Comparison of ENCODE assay signal across 1 cellular context in the genomic region with DNA sequence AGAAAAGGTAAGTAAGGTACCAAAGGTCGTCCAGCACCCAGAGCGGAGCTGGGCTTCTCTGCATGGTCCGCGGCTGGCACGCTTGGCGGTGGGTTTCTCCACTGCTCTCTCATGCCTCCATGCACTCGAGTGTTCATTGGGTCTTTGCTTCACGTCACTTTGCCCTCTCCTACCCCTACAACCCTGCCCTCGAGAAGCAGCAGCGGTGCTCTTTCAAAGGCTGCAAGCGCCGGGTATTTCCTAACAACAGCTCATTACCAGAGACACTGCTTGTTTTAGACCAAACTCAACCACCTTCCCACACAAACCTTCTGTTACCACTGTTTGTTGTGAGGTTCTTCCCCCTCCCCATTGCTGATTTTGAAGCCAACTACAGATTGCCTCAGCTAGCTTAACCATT.
A peak's percentile ranks its signal among the peaks of the same experiment; 100 is the strongest.
TF ChIP-seq lines count a peak whose summit lies in the region.

No MANE protein-coding gene starts in this region.

TF ChIP-seq in GM12878, 131 proteins besides CTCF, POLR2A, EP300 and RAD21 (continues in another document):
- TF ChIP-seq, protein P1, sequence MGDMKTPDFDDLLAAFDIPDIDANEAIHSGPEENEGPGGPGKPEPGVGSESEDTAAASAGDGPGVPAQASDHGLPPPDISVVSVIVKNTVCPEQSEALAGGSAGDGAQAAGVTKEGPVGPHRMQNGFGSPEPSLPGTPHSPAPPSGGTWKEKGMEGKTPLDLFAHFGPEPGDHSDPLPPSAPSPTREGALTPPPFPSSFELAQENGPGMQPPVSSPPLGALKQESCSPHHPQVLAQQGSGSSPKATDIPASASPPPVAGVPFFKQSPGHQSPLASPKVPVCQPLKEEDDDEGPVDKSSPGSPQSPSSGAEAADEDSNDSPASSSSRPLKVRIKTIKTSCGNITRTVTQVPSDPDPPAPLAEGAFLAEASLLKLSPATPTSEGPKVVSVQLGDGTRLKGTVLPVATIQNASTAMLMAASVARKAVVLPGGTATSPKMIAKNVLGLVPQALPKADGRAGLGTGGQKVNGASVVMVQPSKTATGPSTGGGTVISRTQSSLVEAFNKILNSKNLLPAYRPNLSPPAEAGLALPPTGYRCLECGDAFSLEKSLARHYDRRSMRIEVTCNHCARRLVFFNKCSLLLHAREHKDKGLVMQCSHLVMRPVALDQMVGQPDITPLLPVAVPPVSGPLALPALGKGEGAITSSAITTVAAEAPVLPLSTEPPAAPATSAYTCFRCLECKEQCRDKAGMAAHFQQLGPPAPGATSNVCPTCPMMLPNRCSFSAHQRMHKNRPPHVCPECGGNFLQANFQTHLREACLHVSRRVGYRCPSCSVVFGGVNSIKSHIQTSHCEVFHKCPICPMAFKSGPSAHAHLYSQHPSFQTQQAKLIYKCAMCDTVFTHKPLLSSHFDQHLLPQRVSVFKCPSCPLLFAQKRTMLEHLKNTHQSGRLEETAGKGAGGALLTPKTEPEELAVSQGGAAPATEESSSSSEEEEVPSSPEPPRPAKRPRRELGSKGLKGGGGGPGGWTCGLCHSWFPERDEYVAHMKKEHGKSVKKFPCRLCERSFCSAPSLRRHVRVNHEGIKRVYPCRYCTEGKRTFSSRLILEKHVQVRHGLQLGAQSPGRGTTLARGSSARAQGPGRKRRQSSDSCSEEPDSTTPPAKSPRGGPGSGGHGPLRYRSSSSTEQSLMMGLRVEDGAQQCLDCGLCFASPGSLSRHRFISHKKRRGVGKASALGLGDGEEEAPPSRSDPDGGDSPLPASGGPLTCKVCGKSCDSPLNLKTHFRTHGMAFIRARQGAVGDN (IDR thresholded peaks at IDR 0.05), result peak; percentile 87
- TF ChIP-seq, protein P2, sequence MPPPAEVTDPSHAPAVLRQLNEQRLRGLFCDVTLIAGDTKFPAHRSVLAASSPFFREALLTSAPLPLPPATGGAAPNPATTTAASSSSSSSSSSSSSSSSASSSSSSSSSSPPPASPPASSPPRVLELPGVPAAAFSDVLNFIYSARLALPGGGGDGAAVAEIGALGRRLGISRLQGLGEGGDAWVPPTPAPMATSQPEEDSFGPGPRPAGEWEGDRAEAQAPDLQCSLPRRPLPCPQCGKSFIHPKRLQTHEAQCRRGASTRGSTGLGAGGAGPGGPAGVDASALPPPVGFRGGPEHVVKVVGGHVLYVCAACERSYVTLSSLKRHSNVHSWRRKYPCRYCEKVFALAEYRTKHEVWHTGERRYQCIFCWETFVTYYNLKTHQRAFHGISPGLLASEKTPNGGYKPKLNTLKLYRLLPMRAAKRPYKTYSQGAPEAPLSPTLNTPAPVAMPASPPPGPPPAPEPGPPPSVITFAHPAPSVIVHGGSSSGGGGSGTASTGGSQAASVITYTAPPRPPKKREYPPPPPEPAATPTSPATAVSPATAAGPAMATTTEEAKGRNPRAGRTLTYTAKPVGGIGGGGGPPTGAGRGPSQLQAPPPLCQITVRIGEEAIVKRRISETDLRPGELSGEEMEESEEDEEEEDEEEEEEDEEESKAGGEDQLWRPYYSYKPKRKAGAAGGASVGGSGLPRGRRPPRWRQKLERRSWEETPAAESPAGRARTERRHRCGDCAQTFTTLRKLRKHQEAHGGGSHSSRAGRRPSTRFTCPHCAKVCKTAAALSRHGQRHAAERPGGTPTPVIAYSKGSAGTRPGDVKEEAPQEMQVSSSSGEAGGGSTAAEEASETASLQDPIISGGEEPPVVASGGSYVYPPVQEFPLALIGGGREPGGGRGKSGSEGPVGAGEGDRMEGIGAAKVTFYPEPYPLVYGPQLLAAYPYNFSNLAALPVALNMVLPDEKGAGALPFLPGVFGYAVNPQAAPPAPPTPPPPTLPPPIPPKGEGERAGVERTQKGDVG (CRISPR knock-in tag; IDR thresholded peaks at IDR 0.05), result no peak
- no peak for TF ChIP-seq HCFC1 (IDR thresholded peaks at IDR 0.05; ENCODE audit: low read length)
- TF ChIP-seq RFX5 (IDR thresholded peaks at IDR 0.05; ENCODE audit: low read depth, low read length), result no peak
- no peak for TF ChIP-seq ZSCAN29 (IDR thresholded peaks at IDR 0.05)
- peak; percentile 57; the same call in 1 of the 2 replicates for TF ChIP-seq MEF2A (IDR thresholded peaks at IDR 0.05; ENCODE audit: insufficient read depth, low read depth, low read length)
- TF ChIP-seq BHLHE40 (IDR thresholded peaks at IDR 0.05; ENCODE audit: borderline replicate concordance in 1 of 2, low read depth in 2 of 2, low read length in 1 of 2), result peak; percentile 36 to 81; a peak in 2 of 4 replicates
- TF ChIP-seq TAF1 (IDR thresholded peaks at IDR 0.05; ENCODE audit: borderline replicate concordance, low read depth, low read length), result no peak
- peak; percentile 38 for TF ChIP-seq SMAD1 (IDR thresholded peaks at IDR 0.05; ENCODE audit: low read depth, partially characterized antibody)
- TF ChIP-seq NR2F1 (conservative IDR thresholded peaks at IDR 0.05), result peak; percentile 65; the same call in 1 of the 2 replicates
- peak; percentile 84 for TF ChIP-seq MTA2 (IDR thresholded peaks at IDR 0.05; ENCODE audit: low read depth)
- TF ChIP-seq, protein P3, sequence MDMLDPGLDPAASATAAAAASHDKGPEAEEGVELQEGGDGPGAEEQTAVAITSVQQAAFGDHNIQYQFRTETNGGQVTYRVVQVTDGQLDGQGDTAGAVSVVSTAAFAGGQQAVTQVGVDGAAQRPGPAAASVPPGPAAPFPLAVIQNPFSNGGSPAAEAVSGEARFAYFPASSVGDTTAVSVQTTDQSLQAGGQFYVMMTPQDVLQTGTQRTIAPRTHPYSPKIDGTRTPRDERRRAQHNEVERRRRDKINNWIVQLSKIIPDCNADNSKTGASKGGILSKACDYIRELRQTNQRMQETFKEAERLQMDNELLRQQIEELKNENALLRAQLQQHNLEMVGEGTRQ (IDR thresholded peaks at IDR 0.05; ENCODE audit: borderline replicate concordance, low read depth, low read length), result no peak
- TF ChIP-seq SREBF1 (IDR thresholded peaks at IDR 0.05; ENCODE audit: low read length), result no peak
- TF ChIP-seq SMAD5 (IDR thresholded peaks at IDR 0.05; ENCODE audit: low read depth), result no peak
- TF ChIP-seq, protein P4, sequence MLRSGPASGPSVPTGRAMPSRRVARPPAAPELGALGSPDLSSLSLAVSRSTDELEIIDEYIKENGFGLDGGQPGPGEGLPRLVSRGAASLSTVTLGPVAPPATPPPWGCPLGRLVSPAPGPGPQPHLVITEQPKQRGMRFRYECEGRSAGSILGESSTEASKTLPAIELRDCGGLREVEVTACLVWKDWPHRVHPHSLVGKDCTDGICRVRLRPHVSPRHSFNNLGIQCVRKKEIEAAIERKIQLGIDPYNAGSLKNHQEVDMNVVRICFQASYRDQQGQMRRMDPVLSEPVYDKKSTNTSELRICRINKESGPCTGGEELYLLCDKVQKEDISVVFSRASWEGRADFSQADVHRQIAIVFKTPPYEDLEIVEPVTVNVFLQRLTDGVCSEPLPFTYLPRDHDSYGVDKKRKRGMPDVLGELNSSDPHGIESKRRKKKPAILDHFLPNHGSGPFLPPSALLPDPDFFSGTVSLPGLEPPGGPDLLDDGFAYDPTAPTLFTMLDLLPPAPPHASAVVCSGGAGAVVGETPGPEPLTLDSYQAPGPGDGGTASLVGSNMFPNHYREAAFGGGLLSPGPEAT (IDR thresholded peaks at IDR 0.05; ENCODE audit: low read depth), result peak; percentile 89
- 0 out of 2 replicates have a peak, but pooled peaks have one; percentile 53 for TF ChIP-seq PAX5 (IDR thresholded peaks at IDR 0.05; ENCODE audit: borderline replicate concordance, low read depth, low read length)
- TF ChIP-seq TBL1XR1 (IDR thresholded peaks at IDR 0.05; ENCODE audit: low read depth, low read length), result peak; percentile 49; the same call in 1 of the 2 replicates
- TF ChIP-seq CREB1 (IDR thresholded peaks at IDR 0.05; ENCODE audit: low read depth), result peak; percentile 43
- TF ChIP-seq, protein P5, sequence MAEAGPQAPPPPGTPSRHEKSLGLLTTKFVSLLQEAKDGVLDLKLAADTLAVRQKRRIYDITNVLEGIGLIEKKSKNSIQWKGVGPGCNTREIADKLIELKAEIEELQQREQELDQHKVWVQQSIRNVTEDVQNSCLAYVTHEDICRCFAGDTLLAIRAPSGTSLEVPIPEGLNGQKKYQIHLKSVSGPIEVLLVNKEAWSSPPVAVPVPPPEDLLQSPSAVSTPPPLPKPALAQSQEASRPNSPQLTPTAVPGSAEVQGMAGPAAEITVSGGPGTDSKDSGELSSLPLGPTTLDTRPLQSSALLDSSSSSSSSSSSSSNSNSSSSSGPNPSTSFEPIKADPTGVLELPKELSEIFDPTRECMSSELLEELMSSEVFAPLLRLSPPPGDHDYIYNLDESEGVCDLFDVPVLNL (IDR thresholded peaks at IDR 0.05; ENCODE audit: low read depth, low read length), result no peak
- no peak for TF ChIP-seq SMC3 (IDR thresholded peaks at IDR 0.05; ENCODE audit: borderline replicate concordance, low read length)
- TF ChIP-seq ATF7 (IDR thresholded peaks at IDR 0.05; ENCODE audit: low read depth), result peak; percentile 66
- peak; percentile 89 for TF ChIP-seq RUNX3 (IDR thresholded peaks at IDR 0.05; ENCODE audit: low read length)
- TF ChIP-seq, protein P6, sequence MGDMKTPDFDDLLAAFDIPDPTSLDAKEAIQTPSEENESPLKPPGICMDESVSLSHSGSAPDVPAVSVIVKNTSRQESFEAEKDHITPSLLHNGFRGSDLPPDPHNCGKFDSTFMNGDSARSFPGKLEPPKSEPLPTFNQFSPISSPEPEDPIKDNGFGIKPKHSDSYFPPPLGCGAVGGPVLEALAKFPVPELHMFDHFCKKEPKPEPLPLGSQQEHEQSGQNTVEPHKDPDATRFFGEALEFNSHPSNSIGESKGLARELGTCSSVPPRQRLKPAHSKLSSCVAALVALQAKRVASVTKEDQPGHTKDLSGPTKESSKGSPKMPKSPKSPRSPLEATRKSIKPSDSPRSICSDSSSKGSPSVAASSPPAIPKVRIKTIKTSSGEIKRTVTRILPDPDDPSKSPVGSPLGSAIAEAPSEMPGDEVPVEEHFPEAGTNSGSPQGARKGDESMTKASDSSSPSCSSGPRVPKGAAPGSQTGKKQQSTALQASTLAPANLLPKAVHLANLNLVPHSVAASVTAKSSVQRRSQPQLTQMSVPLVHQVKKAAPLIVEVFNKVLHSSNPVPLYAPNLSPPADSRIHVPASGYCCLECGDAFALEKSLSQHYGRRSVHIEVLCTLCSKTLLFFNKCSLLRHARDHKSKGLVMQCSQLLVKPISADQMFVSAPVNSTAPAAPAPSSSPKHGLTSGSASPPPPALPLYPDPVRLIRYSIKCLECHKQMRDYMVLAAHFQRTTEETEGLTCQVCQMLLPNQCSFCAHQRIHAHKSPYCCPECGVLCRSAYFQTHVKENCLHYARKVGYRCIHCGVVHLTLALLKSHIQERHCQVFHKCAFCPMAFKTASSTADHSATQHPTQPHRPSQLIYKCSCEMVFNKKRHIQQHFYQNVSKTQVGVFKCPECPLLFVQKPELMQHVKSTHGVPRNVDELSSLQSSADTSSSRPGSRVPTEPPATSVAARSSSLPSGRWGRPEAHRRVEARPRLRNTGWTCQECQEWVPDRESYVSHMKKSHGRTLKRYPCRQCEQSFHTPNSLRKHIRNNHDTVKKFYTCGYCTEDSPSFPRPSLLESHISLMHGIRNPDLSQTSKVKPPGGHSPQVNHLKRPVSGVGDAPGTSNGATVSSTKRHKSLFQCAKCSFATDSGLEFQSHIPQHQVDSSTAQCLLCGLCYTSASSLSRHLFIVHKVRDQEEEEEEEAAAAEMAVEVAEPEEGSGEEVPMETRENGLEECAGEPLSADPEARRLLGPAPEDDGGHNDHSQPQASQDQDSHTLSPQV (IDR thresholded peaks at IDR 0.05), result peak; percentile 5; the same call in 1 of the 2 replicates
- TF ChIP-seq CBX5 (IDR thresholded peaks at IDR 0.05; ENCODE audit: low read depth), result 0 out of 2 replicates have a peak, but pooled peaks have one; percentile 52
- peak; percentile 64 for TF ChIP-seq JUNB (IDR thresholded peaks at IDR 0.05)
- TF ChIP-seq IRF4 (IDR thresholded peaks at IDR 0.05; ENCODE audit: low read depth, low read length), result peak; percentile 44; the same call in 1 of the 2 replicates
- TF ChIP-seq RAD51 (IDR thresholded peaks at IDR 0.05), result no peak
- TF ChIP-seq BACH1 (IDR thresholded peaks at IDR 0.05; ENCODE audit: borderline replicate concordance), result peak; percentile 20; the same call in 1 of the 2 replicates
- 0 out of 2 replicates have a peak, but pooled peaks have one; percentile 69 for TF ChIP-seq DPF2 (IDR thresholded peaks at IDR 0.05)
- TF ChIP-seq IKZF2 (IDR thresholded peaks at IDR 0.05), result peak; percentile 22 to 38; a peak in 2 of 4 replicates
- TF ChIP-seq CHD2 (IDR thresholded peaks at IDR 0.05; ENCODE audit: borderline replicate concordance, low read depth, low read length), result no peak
- no peak for TF ChIP-seq ZNF217 (IDR thresholded peaks at IDR 0.05)
- TF ChIP-seq, protein P7, sequence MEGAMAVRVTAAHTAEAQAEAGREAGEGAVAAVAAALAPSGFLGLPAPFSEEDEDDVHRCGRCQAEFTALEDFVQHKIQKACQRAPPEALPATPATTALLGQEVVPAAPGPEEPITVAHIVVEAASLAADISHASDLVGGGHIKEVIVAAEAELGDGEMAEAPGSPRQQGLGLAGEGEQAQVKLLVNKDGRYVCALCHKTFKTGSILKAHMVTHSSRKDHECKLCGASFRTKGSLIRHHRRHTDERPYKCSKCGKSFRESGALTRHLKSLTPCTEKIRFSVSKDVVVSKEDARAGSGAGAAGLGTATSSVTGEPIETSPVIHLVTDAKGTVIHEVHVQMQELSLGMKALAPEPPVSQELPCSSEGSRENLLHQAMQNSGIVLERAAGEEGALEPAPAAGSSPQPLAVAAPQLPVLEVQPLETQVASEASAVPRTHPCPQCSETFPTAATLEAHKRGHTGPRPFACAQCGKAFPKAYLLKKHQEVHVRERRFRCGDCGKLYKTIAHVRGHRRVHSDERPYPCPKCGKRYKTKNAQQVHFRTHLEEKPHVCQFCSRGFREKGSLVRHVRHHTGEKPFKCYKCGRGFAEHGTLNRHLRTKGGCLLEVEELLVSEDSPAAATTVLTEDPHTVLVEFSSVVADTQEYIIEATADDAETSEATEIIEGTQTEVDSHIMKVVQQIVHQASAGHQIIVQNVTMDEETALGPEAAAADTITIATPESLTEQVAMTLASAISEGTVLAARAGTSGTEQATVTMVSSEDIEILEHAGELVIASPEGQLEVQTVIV (IDR thresholded peaks at IDR 0.05; ENCODE audit: borderline replicate concordance, partially characterized antibody), result no peak
- no peak for TF ChIP-seq BRCA1 (IDR thresholded peaks at IDR 0.05; ENCODE audit: low read depth, low read length)
- peak; percentile 55 for TF ChIP-seq MEF2B (IDR thresholded peaks at IDR 0.05; ENCODE audit: partially characterized antibody, poor library complexity, severe bottlenecking)
- TF ChIP-seq RB1 (IDR thresholded peaks at IDR 0.05; ENCODE audit: borderline replicate concordance), result no peak
- no peak for TF ChIP-seq ZNF274 (IDR thresholded peaks at IDR 0.05; ENCODE audit: insufficient read depth, insufficient read length)
- TF ChIP-seq STAT3 (IDR thresholded peaks at IDR 0.05; ENCODE audit: low read depth, low read length), result no peak
- TF ChIP-seq FOXK2 (IDR thresholded peaks at IDR 0.05), result no peak
- no peak; the same call in 1 of the 2 replicates for TF ChIP-seq POLR2AphosphoS5 (IDR thresholded peaks at IDR 0.05; ENCODE audit: low read length)
- no peak for TF ChIP-seq ZBED1 (IDR thresholded peaks at IDR 0.05; ENCODE audit: borderline replicate concordance)
- TF ChIP-seq MYB (IDR thresholded peaks at IDR 0.05; ENCODE audit: borderline replicate concordance, low read depth, low read length), result no peak
- peak; percentile 82 for TF ChIP-seq NBN (IDR thresholded peaks at IDR 0.05)
- TF ChIP-seq SMARCA5 (IDR thresholded peaks at IDR 0.05), result peak; percentile 6; the same call in 1 of the 2 replicates
- no peak for TF ChIP-seq NR2C2 (IDR thresholded peaks at IDR 0.05; ENCODE audit: borderline replicate concordance, control insufficient read depth, insufficient read length, low read depth)
- peak; percentile 55; the same call in 1 of the 2 replicates for TF ChIP-seq CBFB (IDR thresholded peaks at IDR 0.05; ENCODE audit: low read depth)
- TF ChIP-seq LARP7 (IDR thresholded peaks at IDR 0.05), result no peak
- TF ChIP-seq CHD1 (IDR thresholded peaks at IDR 0.05; ENCODE audit: low read depth, low read length), result no peak
- no peak for TF ChIP-seq ASH2L (IDR thresholded peaks at IDR 0.05; ENCODE audit: borderline replicate concordance, low read depth)
- TF ChIP-seq TARDBP (IDR thresholded peaks at IDR 0.05; ENCODE audit: borderline replicate concordance), result no peak
